12 cellular contexts compared by ENCODE assay signal in genomic region chr3:107800705-107801104, GRCh38.
"Had no signal": no experiment of that assay in that cellular context is flagged by ENCODE, and none has a peak within 500 bp of the region (broad histone marks: within the 10 kb centered on the region; RNA-seq: fewer than 3 reads in every experiment).

No MANE protein-coding gene starts in this region.

- H3K36me3 ChIP-seq: ovary had no signal

- H3K4me3 ChIP-seq: ovary, tibial nerve had no signal

- H3K9me3 Mint-ChIP-seq: activated naive CD4-positive, alpha-beta T cell treated with anti-CD3 and anti-CD28 coated beads, Interleukin-2, amount 50 U/mL, for 24 hours; memory B cell had no signal

- H3K27me3 Mint-ChIP-seq: activated naive CD4-positive, alpha-beta T cell treated with anti-CD3 and anti-CD28 coated beads, Interleukin-2, amount 50 U/mL, for 24 hours; memory B cell had no signal

- DNase-seq: activated CD4-positive, alpha-beta T cell treated with anti-CD3 and anti-CD28 coated beads, Interleukin-2, amount 50 U/mL, for 1 hour; activated CD4-positive, CD25-positive, alpha-beta regulatory T cell; activated effector memory CD4-positive, alpha-beta T cell treated with Interleukin-2 at 50 U/mL for 16 hours; activated T-cell treated with anti-CD3 and anti-CD28 coated beads for 4 hours; cortex of kidney; ovary; stimulated activated CD4-positive, alpha-beta T cell treated with anti-CD3 and anti-CD28 coated beads, Interleukin-15, amount 100 ng/mL, for 24 hours; stimulated activated CD4-positive, alpha-beta T cell treated with anti-CD3 and anti-CD28 coated beads, Interleukin-4, amount 100 ng/mL, for 4 hours; T-helper 2 cell had no signal

- H3K9me3 ChIP-seq: ovary, tibial nerve had no signal

- H3K27me3 ChIP-seq: ovary, tibial nerve had no signal

- H3K27ac ChIP-seq: ovary had no signal

- H3K27ac Mint-ChIP-seq: activated naive CD4-positive, alpha-beta T cell treated with anti-CD3 and anti-CD28 coated beads, Interleukin-2, amount 50 U/mL, for 24 hours; memory B cell had no signal

- H3K4me3 Mint-ChIP-seq: activated naive CD4-positive, alpha-beta T cell treated with anti-CD3 and anti-CD28 coated beads, Interleukin-2, amount 50 U/mL, for 24 hours; memory B cell had no signal
